ENCODE assay signal across 8 cellular contexts in genomic region chr7:55641273-55641691, GRCh38.
DNase-seq lines count a peak whose midpoint lies in the region; ATAC-seq and TF ChIP-seq lines count a peak whose summit lies in the region.

No MANE protein-coding gene starts in this region.

- H3K4me3 ChIP-seq in NB4 (ENCODE audit: low read depth, low read length), result no peak overlapping the region

- DNase-seq in AG08396 (ENCODE audit: low spot score) (peak; percentile 61), GM13976 (ENCODE audit: low spot score) (peak; percentile 51), NB4 (ENCODE audit: low read depth) (peak; percentile 73), SHP77 (lab: John Stamatoyannopoulos, UW) (peak; percentile 88 to 92), brain pericyte (ENCODE audit: low read depth, low spot score) (peak; percentile 5), inferior parietal cortex (ENCODE audit: extremely low spot score) (peak; percentile 66)
- DNase-seq in stimulated activated CD4-positive, alpha-beta T cell treated with anti-CD3 and anti-CD28 coated beads, Interleukin-2, amount 100 ng/mL, for 48 hours, result peak; percentile 6 to 7

- no peak for TF ChIP-seq POLR2A in NB4 (IDR thresholded peaks at IDR 0.05; ENCODE audit: extremely low read depth, insufficient read length)

- in situ Hi-C loops in GM13976 (cut with MboI; ENCODE audit: low sequenced_read_pairs, unreplicated experiment), result loop anchor here (10.0 to 25.0 kb wide), 2 partner anchors 324 to 446 kb away; partner anchors contain the start of genes NIPSNAP2 and PHKG1

- ATAC-seq in HG02642 (IDR thresholded peaks at IDR 0.05; ENCODE audit: poor library complexity, unreplicated experiment), result peak; percentile 87

- TF ChIP-seq CTCF in GM13976 (IDR thresholded peaks at IDR 0.05; ENCODE audit: borderline replicate concordance, control extremely low read depth, extremely low read depth, insufficient read depth, missing control alignments), result peak; percentile 48
- peak; percentile 59 for TF ChIP-seq CTCF in NB4 (IDR thresholded peaks at IDR 0.05; ENCODE audit: low read depth, low read length)

Comparison
In these comparisons a context has a peak if more than half of its experiments do, and no peak if none do; other contexts are left out.
1. DNase-seq: peak in every context shown above with its lines; median percentile 90 in SHP77; 73 in NB4; 66 in inferior parietal cortex; 61 in AG08396; 51 in GM13976; 6 in stimulated activated CD4-positive, alpha-beta T cell treated with anti-CD3 and anti-CD28 coated beads, Interleukin-2, amount 100 ng/mL, for 48 hours; 5 in brain pericyte.